Comparison of ENCODE assay signal across 13 cellular contexts in genomic region chr16:79595916-79596450, GRCh38. TPM values are rescaled to one million over a fixed set of nuclear protein-coding genes. Genes with fewer than 3 reads are reported as not detected.
A peak's percentile ranks its signal among the peaks of the same experiment; 100 is the strongest.
DNase-seq lines count a peak whose midpoint lies in the region; ATAC-seq and TF ChIP-seq lines count a peak whose summit lies in the region.
"Had no signal": no experiment of that assay in that cellular context is flagged by ENCODE, and none has a peak within 500 bp of the region (broad histone marks: within the 10 kb centered on the region; RNA-seq: fewer than 3 reads in every experiment).

No MANE protein-coding gene starts in this region.

- peak overlapping the region; percentile 29 to 30 for H3K27ac ChIP-seq in esophagus (ENCODE audit: low read depth in 2 of 2, low read length in 1 of 2)

- no peaks in the 10 kb centered on the region for H3K9me3 ChIP-seq in NT2/D1 (ENCODE audit: insufficient read depth, low read length)
- H3K9me3 ChIP-seq in esophagus (ENCODE audit: control insufficient read depth in 2 of 2, insufficient read depth in 1 of 2, low read depth in 1 of 2, low read length in 1 of 2): no peaks in the 10 kb centered on the region
- H3K9me3 ChIP-seq in neuron (ENCODE audit: low read length): no peaks in the 10 kb centered on the region

- H3K36me3 ChIP-seq in NT2/D1 (ENCODE audit: insufficient read depth, insufficient read length, low read length): peaks cover 2% of the 10 kb centered on the region
- H3K36me3 ChIP-seq in esophagus (ENCODE audit: control insufficient read depth in 2 of 2, insufficient read depth in 2 of 2, low read length in 1 of 2): peaks cover 2 to 8% of the 10 kb centered on the region in 2 donors
- peaks cover 6% of the 10 kb centered on the region for H3K36me3 ChIP-seq in neuron (ENCODE audit: insufficient read depth, low read length)

- H3K4me3 ChIP-seq in AG10803 (ENCODE audit: low read length) (peak overlapping the region; percentile 26), NT2/D1 (ENCODE audit: insufficient read length, low read depth) (peak overlapping the region; percentile 11), esophagus (ENCODE audit: low read depth in 1 of 2, low read length in 2 of 2) (peak overlapping the region; percentile 27 to 93), neuron (ENCODE audit: low read length) (peak overlapping the region; percentile 58)

- WGBS in esophagus, 2 donors: 66 to 71% methylated on average over 7 of the region's 7 CpGs

- H2AFZ ChIP-seq in neuron (ENCODE audit: low read depth, low read length): no peak overlapping the region

- ATAC-seq in HG02610 (IDR thresholded peaks at IDR 0.05; ENCODE audit: unreplicated experiment): no peak

- DNase-seq in AG10803 (ENCODE audit: low read depth) (no peak), NT2/D1 (ENCODE audit: low read depth, low spot score) (no peak), anterior cingulate cortex (lab: John Stamatoyannopoulos, UW) (no peak), HEK293T (ENCODE audit: extremely low spot score) (no peak), GM03348 (ENCODE audit: low spot score) (no peak)
- DNase-seq: activated CD4-positive, alpha-beta T cell treated with anti-CD3 and anti-CD28 coated beads for 1 hour; effector CD8-positive, alpha-beta T cell; HFFc6; naive B cell had no signal

- H3K9ac ChIP-seq in NT2/D1 (ENCODE audit: insufficient read length, low read depth): peak overlapping the region; percentile 34

- TF ChIP-seq CTCF in AG10803 (conservative IDR thresholded peaks at IDR 0.05; ENCODE audit: low read length): no peak

- H3K4me1 ChIP-seq in NT2/D1 (ENCODE audit: insufficient read depth, insufficient read length) (peaks cover 2% of the 10 kb centered on the region), esophagus (ENCODE audit: control insufficient read depth in 2 of 2, insufficient read depth in 2 of 2, low read length in 1 of 2) (peaks cover 0 to 2% of the 10 kb centered on the region in 2 donors), neuron (ENCODE audit: insufficient read depth, low read length) (peaks cover 28% of the 10 kb centered on the region)

- CTCF ChIA-PET in HEK293T (lab: Yijun Ruan, JAX): no interaction called here

- H3K27me3 ChIP-seq in NT2/D1 (ENCODE audit: insufficient read depth, insufficient read length) (no peaks in the 10 kb centered on the region), esophagus (ENCODE audit: control insufficient read depth in 1 of 2, insufficient read depth in 2 of 2, low read length in 2 of 2) (no peaks in the 10 kb centered on the region), neuron (ENCODE audit: insufficient read depth, low read length) (no peaks in the 10 kb centered on the region)

- POLR2A ChIA-PET in HEK293T (lab: Yijun Ruan, JAX): no interaction called here

TF ChIP-seq in HEK293T, 16 proteins besides CTCF, POLR2A, EP300 and RAD21:
- TF ChIP-seq TARDBP (IDR thresholded peaks at IDR 0.05) (no peak), FOXM1 (IDR thresholded peaks at IDR 0.05; ENCODE audit: borderline replicate concordance) (no peak), SP1 (IDR thresholded peaks at IDR 0.05) (no peak), ELF4 (IDR thresholded peaks at IDR 0.05) (no peak), CTBP1 (IDR thresholded peaks at IDR 0.05; ENCODE audit: borderline replicate concordance) (no peak)

RNA-seq across cellular contexts. Expression of gene MAF, which starts 4.6 kb away (rescaled TPM):
- 10 to 100 TPM; 11.0 to 12.2 TPM for polyA plus RNA-seq in esophagus
- polyA plus RNA-seq: IgD-negative memory B cell had no signal
